ENCODE assay signal across 1 cellular context in the genomic region with DNA sequence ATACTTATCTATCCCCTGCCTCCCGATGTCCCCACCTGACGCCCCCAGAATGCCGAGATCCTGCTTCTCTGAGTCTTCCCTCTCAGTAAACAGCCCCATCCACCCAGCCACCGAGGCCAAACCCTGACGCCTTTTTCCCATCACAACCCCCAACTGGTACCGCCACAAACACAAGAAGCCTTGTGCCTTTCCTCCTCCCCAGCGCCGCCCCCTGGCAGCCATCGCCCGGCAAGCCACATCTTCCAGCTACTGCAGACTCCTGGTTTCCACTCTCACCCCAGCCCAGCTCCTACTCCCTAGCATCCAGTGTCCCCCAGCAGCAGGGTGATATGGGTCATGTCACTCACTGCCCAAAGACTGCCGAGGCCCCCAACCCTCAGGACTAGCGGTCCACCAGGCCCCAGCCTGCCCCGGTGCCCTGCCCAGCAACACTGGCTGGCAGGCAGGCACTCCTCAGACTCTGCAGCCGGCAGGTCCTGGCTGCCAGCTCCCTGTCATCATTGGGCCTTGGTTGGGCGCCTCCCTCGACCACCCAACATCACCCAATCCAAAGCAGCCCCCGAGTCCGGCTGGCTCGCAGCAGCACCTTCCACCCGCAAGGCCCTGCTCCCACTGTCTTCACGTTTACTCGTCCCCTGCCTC.
TF ChIP-seq lines count a peak whose summit lies in the region.

No MANE protein-coding gene starts in this region.

TF ChIP-seq in WTC11, 78 proteins besides CTCF, POLR2A, EP300 and RAD21:
- TF ChIP-seq, protein P1, sequence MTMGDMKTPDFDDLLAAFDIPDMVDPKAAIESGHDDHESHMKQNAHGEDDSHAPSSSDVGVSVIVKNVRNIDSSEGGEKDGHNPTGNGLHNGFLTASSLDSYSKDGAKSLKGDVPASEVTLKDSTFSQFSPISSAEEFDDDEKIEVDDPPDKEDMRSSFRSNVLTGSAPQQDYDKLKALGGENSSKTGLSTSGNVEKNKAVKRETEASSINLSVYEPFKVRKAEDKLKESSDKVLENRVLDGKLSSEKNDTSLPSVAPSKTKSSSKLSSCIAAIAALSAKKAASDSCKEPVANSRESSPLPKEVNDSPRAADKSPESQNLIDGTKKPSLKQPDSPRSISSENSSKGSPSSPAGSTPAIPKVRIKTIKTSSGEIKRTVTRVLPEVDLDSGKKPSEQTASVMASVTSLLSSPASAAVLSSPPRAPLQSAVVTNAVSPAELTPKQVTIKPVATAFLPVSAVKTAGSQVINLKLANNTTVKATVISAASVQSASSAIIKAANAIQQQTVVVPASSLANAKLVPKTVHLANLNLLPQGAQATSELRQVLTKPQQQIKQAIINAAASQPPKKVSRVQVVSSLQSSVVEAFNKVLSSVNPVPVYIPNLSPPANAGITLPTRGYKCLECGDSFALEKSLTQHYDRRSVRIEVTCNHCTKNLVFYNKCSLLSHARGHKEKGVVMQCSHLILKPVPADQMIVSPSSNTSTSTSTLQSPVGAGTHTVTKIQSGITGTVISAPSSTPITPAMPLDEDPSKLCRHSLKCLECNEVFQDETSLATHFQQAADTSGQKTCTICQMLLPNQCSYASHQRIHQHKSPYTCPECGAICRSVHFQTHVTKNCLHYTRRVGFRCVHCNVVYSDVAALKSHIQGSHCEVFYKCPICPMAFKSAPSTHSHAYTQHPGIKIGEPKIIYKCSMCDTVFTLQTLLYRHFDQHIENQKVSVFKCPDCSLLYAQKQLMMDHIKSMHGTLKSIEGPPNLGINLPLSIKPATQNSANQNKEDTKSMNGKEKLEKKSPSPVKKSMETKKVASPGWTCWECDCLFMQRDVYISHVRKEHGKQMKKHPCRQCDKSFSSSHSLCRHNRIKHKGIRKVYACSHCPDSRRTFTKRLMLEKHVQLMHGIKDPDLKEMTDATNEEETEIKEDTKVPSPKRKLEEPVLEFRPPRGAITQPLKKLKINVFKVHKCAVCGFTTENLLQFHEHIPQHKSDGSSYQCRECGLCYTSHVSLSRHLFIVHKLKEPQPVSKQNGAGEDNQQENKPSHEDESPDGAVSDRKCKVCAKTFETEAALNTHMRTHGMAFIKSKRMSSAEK (CRISPR knock-in tag; IDR thresholded peaks at IDR 0.05; ENCODE audit: borderline replicate concordance): no peak
- no peak for TF ChIP-seq OVOL2 (CRISPR knock-in tag; IDR thresholded peaks at IDR 0.05; ENCODE audit: borderline replicate concordance)
